Comparison of ENCODE assay signal across 1 cellular context in genomic region chr12:93467351-93468007, GRCh38.
TF ChIP-seq lines count a peak whose summit lies in the region.

MRPL42 (plus strand) TSS chr12:93467514; CDS start chr12:93469286, 1,772 bp downstream.

TF ChIP-seq in K562, 482 proteins besides CTCF, POLR2A, EP300 and RAD21 (continued from another document and continues in another):
- TF ChIP-seq TFE3 (CRISPR knock-in tag; IDR thresholded peaks at IDR 0.05) (no peak), GABPB1 (CRISPR knock-in tag; IDR thresholded peaks at IDR 0.05) (peak; percentile 85; the same call in 1 of the 2 replicates), HDAC8 (tag; IDR thresholded peaks at IDR 0.05) (no peak), IRF1 (CRISPR knock-in tag; IDR thresholded peaks at IDR 0.05; ENCODE audit: borderline replicate concordance) (no peak), CREB5 (CRISPR knock-in tag; IDR thresholded peaks at IDR 0.05) (no peak), CHD1 (IDR thresholded peaks at IDR 0.05; ENCODE audit: low read length) (peak; percentile 55), MYC (IDR thresholded peaks at IDR 0.05; ENCODE audit: low read depth, low read length) (peak; percentile 100), MYC (CRISPR knock-in tag; IDR thresholded peaks at IDR 0.05; ENCODE audit: borderline replicate concordance, low read depth) (peak; percentile 98), SMAD4 (CRISPR knock-in tag; conservative IDR thresholded peaks at IDR 0.05) (peak; percentile 77; the same call in 1 of the 2 replicates), SREBF2 (CRISPR knock-in tag; IDR thresholded peaks at IDR 0.05) (no peak), SRF (CRISPR knock-in tag; IDR thresholded peaks at IDR 0.05) (peak in 1 of 2 experiments; percentile 57; a peak in 1 of 4 replicates), NBN (IDR thresholded peaks at IDR 0.05; ENCODE audit: low read depth) (peak; percentile 81), ZSCAN29 (IDR thresholded peaks at IDR 0.05) (no peak), BRD9 (IDR thresholded peaks at IDR 0.05; ENCODE audit: low read depth, partially characterized antibody) (peak; percentile 70), ELF1 (tag; IDR thresholded peaks at IDR 0.05) (peak; percentile 74), ZBTB12 (CRISPR knock-in tag; IDR thresholded peaks at IDR 0.05) (peak; percentile 48; the same call in 1 of the 2 replicates), SP1 (CRISPR knock-in tag; IDR thresholded peaks at IDR 0.05) (peak; percentile 61; the same call in 1 of the 2 replicates), PCBP1 (IDR thresholded peaks at IDR 0.05; ENCODE audit: low read depth, low read length, poor library complexity, severe bottlenecking) (no peak), ZNF263 (CRISPR knock-in tag; IDR thresholded peaks at IDR 0.05; ENCODE audit: borderline replicate concordance) (peak; percentile 67; the same call in 1 of the 2 replicates), FOXP4 (CRISPR knock-in tag; IDR thresholded peaks at IDR 0.05; ENCODE audit: borderline replicate concordance) (no peak), ZNF639 (CRISPR knock-in tag; conservative IDR thresholded peaks at IDR 0.05 in 1 of 2, IDR thresholded peaks at IDR 0.05 in 1 of 2) (no peak), BRD4 (IDR thresholded peaks at IDR 0.05) (no peak), DACH1 (IDR thresholded peaks at IDR 0.05; ENCODE audit: partially characterized antibody) (no peak), RFX7 (CRISPR knock-in tag; IDR thresholded peaks at IDR 0.05) (no peak), MYNN (IDR thresholded peaks at IDR 0.05) (no peak), MYNN (CRISPR knock-in tag; IDR thresholded peaks at IDR 0.05) (no peak), MXD1 (CRISPR knock-in tag; IDR thresholded peaks at IDR 0.05; ENCODE audit: borderline replicate concordance, poor library complexity, severe bottlenecking) (peak; percentile 77), ZNF76 (CRISPR knock-in tag; IDR thresholded peaks at IDR 0.05; ENCODE audit: borderline replicate concordance) (no peak), ZNF584 (CRISPR knock-in tag; IDR thresholded peaks at IDR 0.05; ENCODE audit: low read depth) (no peak), MGA (IDR thresholded peaks at IDR 0.05) (peak; percentile 95), ZBTB49 (CRISPR knock-in tag; IDR thresholded peaks at IDR 0.05; ENCODE audit: borderline replicate concordance) (no peak)
